Comparison of ENCODE assay signal across 8 cellular contexts in genomic region chrX:54182864-54183613, GRCh38. TPM values are rescaled to one million over a fixed set of nuclear protein-coding genes. Genes with fewer than 3 reads are reported as not detected.
DNase-seq lines count a peak whose midpoint lies in the region; ATAC-seq, FAIRE-seq and TF ChIP-seq lines count a peak whose summit lies in the region.

Gene FAM120C (minus strand): TSS chrX:54183254. CDS start chrX:54183198, 56 bp downstream.

- peak within 1 kb of the TSS; percentile 83 for H3K9ac ChIP-seq in astrocyte (ENCODE audit: low read length)

- no peaks in the 10 kb centered on the region for H3K9me3 Mint-ChIP-seq in T-helper 2 cell treated with Interferon-gamma antibody and Interleukin-4, amounts not matched to agents 5 μg/mL and 100 μg/mL, for 36 hours
- H3K9me3 Mint-ChIP-seq in astrocyte (ENCODE audit: unreplicated experiment) = no peaks in the 10 kb centered on the region

- H3K4me3 ChIP-seq in GM12875 (ENCODE audit: low read depth, low read length) (peak within 1 kb of the TSS; percentile 81), astrocyte (ENCODE audit: insufficient read depth, low read depth, low read length) (peak within 1 kb of the TSS; percentile 69), hepatocyte (peak within 1 kb of the TSS; percentile 60), aorta (ENCODE audit: low read length in 2 of 2) (peak within 1 kb of the TSS; percentile 46 to 90)

- no peaks in the 10 kb centered on the region for H3K27me3 ChIP-seq in astrocyte (ENCODE audit: insufficient read depth, low read length)
- no peaks in the 10 kb centered on the region for H3K27me3 ChIP-seq in hepatocyte
- H3K27me3 ChIP-seq in aorta (ENCODE audit: control insufficient read depth in 1 of 2, insufficient read depth in 2 of 2, low read length in 1 of 2) = no peaks in the 10 kb centered on the region

- peaks cover 33% of the 10 kb centered on the region for H3K36me3 Mint-ChIP-seq in T-helper 2 cell treated with Interferon-gamma antibody and Interleukin-4, amounts not matched to agents 5 μg/mL and 100 μg/mL, for 36 hours (ENCODE audit: low read depth)
- H3K36me3 Mint-ChIP-seq in astrocyte (ENCODE audit: low read depth, unreplicated experiment) = no peaks in the 10 kb centered on the region

- intact Hi-C loops in aorta (cut with DNase I) = loop anchor here (5.0 to 10.0 kb wide), 2 partner anchors 141 to 172 kb away; partner anchors contain the start of genes PHF8 (in 2 of the 2) and WNK3 (in 1 of the 2)

- peak within 1 kb of the TSS; percentile 92 for H3K4me3 Mint-ChIP-seq in T-helper 2 cell treated with Interferon-gamma antibody and Interleukin-4, amounts not matched to agents 5 μg/mL and 100 μg/mL, for 36 hours
- peak within 1 kb of the TSS; percentile 92 for H3K4me3 Mint-ChIP-seq in astrocyte (ENCODE audit: unreplicated experiment)

- ATAC-seq in HG02798 (IDR thresholded peaks at IDR 0.05; ENCODE audit: poor library complexity, unreplicated experiment) = peak; percentile 45
- ATAC-seq in aorta (ENCODE audit: low FRiP score) = peak; percentile 93

- H3K36me3 ChIP-seq in astrocyte (ENCODE audit: insufficient read depth, low read length) (no peaks in the 10 kb centered on the region), hepatocyte (replicated peaks; ENCODE audit: insufficient read depth, low read depth) (no peaks in the 10 kb centered on the region), aorta (ENCODE audit: control insufficient read depth in 1 of 2, insufficient read depth in 2 of 2, low read length in 1 of 2) (no peaks in the 10 kb centered on the region)

- no peaks in the 10 kb centered on the region for H3K27me3 Mint-ChIP-seq in T-helper 2 cell treated with Interferon-gamma antibody and Interleukin-4, amounts not matched to agents 5 μg/mL and 100 μg/mL, for 36 hours (ENCODE audit: low read depth)
- no peaks in the 10 kb centered on the region for H3K27me3 Mint-ChIP-seq in astrocyte (ENCODE audit: low read depth, unreplicated experiment)

- H3K27ac ChIP-seq in astrocyte (ENCODE audit: low read depth, low read length) = peak within 1 kb of the TSS; percentile 82
- H3K27ac ChIP-seq in hepatocyte = peak within 1 kb of the TSS; percentile 95
- peak within 1 kb of the TSS in 1 of 2 donors; percentile 83 for H3K27ac ChIP-seq in aorta (ENCODE audit: low read depth in 1 of 2, low read length in 2 of 2)

- WGBS in hepatocyte (ENCODE audit: low lambda C conversion rate, missing lambda C conversion rate) = 55% methylated on average over 32 of the region's 70 CpGs
- WGBS in aorta, 2 donors = 1 to 29% methylated on average over 59 to 70 of the region's 70 CpGs

- H4K20me1 ChIP-seq in astrocyte (ENCODE audit: insufficient read depth, low read length) (peaks cover 25% of the 10 kb centered on the region), hepatocyte (ENCODE audit: insufficient read depth, poor library complexity, severe bottlenecking) (no peaks in the 10 kb centered on the region)

- peak within 1 kb of the TSS; percentile 88 for H3K27ac Mint-ChIP-seq in T-helper 2 cell treated with Interferon-gamma antibody and Interleukin-4, amounts not matched to agents 5 μg/mL and 100 μg/mL, for 36 hours
- H3K27ac Mint-ChIP-seq in astrocyte (ENCODE audit: unreplicated experiment) = peak within 1 kb of the TSS; percentile 41

- peaks cover 46% of the 10 kb centered on the region for H3K79me2 ChIP-seq in astrocyte (ENCODE audit: insufficient read depth, low read length)
- peaks cover 45% of the 10 kb centered on the region for H3K79me2 ChIP-seq in hepatocyte

- FAIRE-seq in astrocyte (lab: Jason Lieb, UNC) = no peak

- DNase-seq in NCI-H187 (lab: John Stamatoyannopoulos, UW) (peak; percentile 52 to 70), astrocyte (ENCODE audit: low read depth) (peak; percentile 56), hepatocyte (ENCODE audit: low spot score) (peak; percentile 75), retina (peak; percentile 81), aorta (peak; percentile 76 to 88)
- DNase-seq in T-helper 2 cell treated with Interferon-gamma antibody and Interleukin-4, amounts not matched to agents 5 μg/mL and 100 μg/mL, for 36 hours (ENCODE audit: low spot score) = peak; percentile 37

- TF ChIP-seq CTCF in GM12875 (IDR thresholded peaks at IDR 0.05; ENCODE audit: borderline replicate concordance, insufficient read depth, low read depth, low read length) = no peak
- no peak for TF ChIP-seq CTCF in astrocyte (IDR thresholded peaks at IDR 0.05; ENCODE audit: insufficient read depth, low read depth, low read length)
- no peak for TF ChIP-seq CTCF in hepatocyte (IDR thresholded peaks at IDR 0.05; ENCODE audit: poor library complexity)

- H3K4me2 ChIP-seq in astrocyte (ENCODE audit: low read length) = peak within 1 kb of the TSS; percentile 99
- H3K4me2 ChIP-seq in hepatocyte = peak within 1 kb of the TSS; percentile 86

- H3K9me2 ChIP-seq in hepatocyte (replicated peaks; ENCODE audit: insufficient read depth) = no peaks in the 10 kb centered on the region

- H3K4me1 ChIP-seq in astrocyte (ENCODE audit: insufficient read depth, low read length) (peaks cover 15% of the 10 kb centered on the region), hepatocyte (ENCODE audit: insufficient read depth) (peaks cover 20% of the 10 kb centered on the region), aorta (ENCODE audit: control insufficient read depth in 1 of 2, insufficient read depth in 2 of 2, low read length in 2 of 2) (no peaks in the 10 kb centered on the region)

- peaks cover 28% of the 10 kb centered on the region for H3K4me1 Mint-ChIP-seq in T-helper 2 cell treated with Interferon-gamma antibody and Interleukin-4, amounts not matched to agents 5 μg/mL and 100 μg/mL, for 36 hours (ENCODE audit: low read depth)
- peaks cover 16% of the 10 kb centered on the region for H3K4me1 Mint-ChIP-seq in astrocyte (ENCODE audit: low read depth, unreplicated experiment)

- H3K9me3 ChIP-seq in astrocyte (ENCODE audit: insufficient read depth, low read depth, low read length) (no peaks in the 10 kb centered on the region), hepatocyte (ENCODE audit: low read depth) (no peaks in the 10 kb centered on the region), aorta (ENCODE audit: control insufficient read depth, low read length) (no peaks in the 10 kb centered on the region)

- H2AFZ ChIP-seq in astrocyte (ENCODE audit: low read depth, low read length) = peak within 1 kb of the TSS; percentile 80
- H2AFZ ChIP-seq in hepatocyte = peak within 1 kb of the TSS; percentile 73

RNA-seq across cellular contexts. Expression of gene FAM120C, which starts in this region (rescaled TPM):
- 6.0 and 6.9 TPM in 2 replicates for total RNA-seq in astrocyte
- total RNA-seq in hepatocyte = 2.3 and 2.6 TPM in 2 replicates
- polyA plus RNA-seq in hepatocyte = 4.9 and 5.9 TPM in 2 replicates
- 10 to 100 TPM; 10.1 to 14.1 TPM for total RNA-seq in aorta
- 1 to 10 TPM; 1.1 to 5.2 TPM for polyA plus RNA-seq in aorta
